Comparison of ENCODE assay signal across 24 cellular contexts in the genomic region with DNA sequence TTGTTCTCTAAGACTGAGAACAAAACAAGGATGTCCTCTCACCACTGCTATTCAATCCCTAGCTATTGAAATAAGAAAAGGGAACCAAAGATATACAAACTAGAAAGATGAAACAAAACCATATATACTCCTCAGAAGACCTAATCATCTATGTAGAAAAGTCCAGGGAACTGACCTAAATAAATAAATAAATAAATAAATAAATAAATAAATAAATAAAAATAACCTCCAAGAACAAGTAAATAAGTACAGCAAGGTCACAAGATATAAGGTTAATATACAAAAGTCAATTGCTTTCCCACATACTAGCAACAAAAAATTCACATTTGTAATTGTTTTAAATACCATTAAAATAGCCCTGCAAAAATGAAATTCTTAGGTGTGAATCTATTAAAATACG. TPM values are rescaled to one million over a fixed set of nuclear protein-coding genes. Genes with fewer than 3 reads are reported as not detected.
A peak's percentile ranks its signal among the peaks of the same experiment; 100 is the strongest.
DNase-seq lines count a peak whose midpoint lies in the region; ATAC-seq, FAIRE-seq and TF ChIP-seq lines count a peak whose summit lies in the region.
"Had no signal": no experiment of that assay in that cellular context is flagged by ENCODE, and none has a peak within 500 bp of the region (broad histone marks: within the 10 kb centered on the region; RNA-seq: fewer than 3 reads in every experiment).

No MANE protein-coding gene starts in this region.

- CTCF ChIA-PET in HEK293 (lab: Yijun Ruan, JAX): no interaction called here

- DNase-seq in frontal cortex (ENCODE audit: low spot score in 2 of 2): no peak
- no peak for DNase-seq in stimulated activated effector memory CD8-positive, alpha-beta T cell treated with anti-CD3 and anti-CD28 coated beads, Interleukin-12 subunit alpha, Interleukin-12 subunit beta, amount 100 ng/mL, for 72 hours (ENCODE audit: low spot score in 2 of 2)
- DNase-seq in SK-N-DZ (ENCODE audit: low spot score): no peak
- DNase-seq: AML-193; Caco-2; Calu3; CD4-positive, alpha-beta T cell; CD8-positive, alpha-beta T cell; DMS 273 treated with DMSO at 0.1 percent for 48 hours; DMS153; DMS53; DMS79; DND-41; EL; GDM1 had no signal

- 0 out of 2 replicates have a peak, but pooled peaks cover 2% of the 10 kb centered on the region for H3K4me1 ChIP-seq in HEK293 (ENCODE audit: control insufficient read depth, insufficient read depth, low read length)
- H3K4me1 ChIP-seq: BLaER1 treated with 17β-estradiol and CSF1 and Interleukin-3, amounts not matched to agents 10 nM and 100 nM had no signal

- no peak overlapping the region for H3K4me3 Mint-ChIP-seq in stimulated activated effector memory CD8-positive, alpha-beta T cell treated with anti-CD3 and anti-CD28 coated beads, Interleukin-12 subunit alpha, Interleukin-12 subunit beta, amount 100 ng/mL, for 72 hours
- H3K4me3 Mint-ChIP-seq: B cell; CD4-positive, alpha-beta T cell; CD8-positive, alpha-beta T cell had no signal

- H3K9me3 ChIP-seq in HEK293 (ENCODE audit: control insufficient read depth, insufficient read depth, low read depth, low read length): no peaks in the 10 kb centered on the region
- H3K9me3 ChIP-seq: Caco-2 had no signal

- TF ChIP-seq CTCF in HEK293 (tag by site-specific recombination; IDR thresholded peaks at IDR 0.05): no peak

- H3K27ac Mint-ChIP-seq in stimulated activated effector memory CD8-positive, alpha-beta T cell treated with anti-CD3 and anti-CD28 coated beads, Interleukin-12 subunit alpha, Interleukin-12 subunit beta, amount 100 ng/mL, for 72 hours: no peak overlapping the region
- H3K27ac Mint-ChIP-seq: B cell; CD4-positive, alpha-beta T cell; CD8-positive, alpha-beta T cell had no signal

- POLR2A ChIA-PET in HEK293 (lab: Yijun Ruan, JAX): no interaction called here

- no peaks in the 10 kb centered on the region for H3K4me1 Mint-ChIP-seq in stimulated activated effector memory CD8-positive, alpha-beta T cell treated with anti-CD3 and anti-CD28 coated beads, Interleukin-12 subunit alpha, Interleukin-12 subunit beta, amount 100 ng/mL, for 72 hours
- H3K4me1 Mint-ChIP-seq: B cell had no signal

- no peaks in the 10 kb centered on the region for H3K36me3 Mint-ChIP-seq in stimulated activated effector memory CD8-positive, alpha-beta T cell treated with anti-CD3 and anti-CD28 coated beads, Interleukin-12 subunit alpha, Interleukin-12 subunit beta, amount 100 ng/mL, for 72 hours

- H3K27ac ChIP-seq in HEK293 (ENCODE audit: extremely low read depth, low read depth, low read length): no peak overlapping the region
- H3K27ac ChIP-seq: 22Rv1; BLaER1 treated with 17β-estradiol and CSF1 and Interleukin-3, amounts not matched to agents 10 nM and 100 nM; C4-2B had no signal

- H3K36me3 ChIP-seq in HEK293 (ENCODE audit: control insufficient read depth in 2 of 2, insufficient read depth in 1 of 2, low read length in 2 of 2): no peaks in the 10 kb centered on the region
- H3K36me3 ChIP-seq: BLaER1 treated with 17β-estradiol and CSF1 and Interleukin-3, amounts not matched to agents 10 nM and 100 nM had no signal

- ATAC-seq in stimulated activated effector memory CD8-positive, alpha-beta T cell treated with anti-CD3 and anti-CD28 coated beads, Interleukin-12 subunit alpha, Interleukin-12 subunit beta, amount 100 ng/mL, for 72 hours: no peak
- ATAC-seq: CD8-positive, alpha-beta T cell; GM12878 had no signal

- H3K4me3 ChIP-seq in HEK293 (ENCODE audit: low read depth, low read length): no peak overlapping the region
- H3K4me3 ChIP-seq: BLaER1 treated with 17β-estradiol and CSF1 and Interleukin-3, amounts not matched to agents 10 nM and 100 nM; GM12878 had no signal

- FAIRE-seq in A204.1 (lab: Jason Lieb, UNC) (peak; percentile 73), frontal cortex (lab: Jason Lieb, UNC) (peak; percentile 51)
- FAIRE-seq: GM12878, GM12892, GM18507 had no signal

- peaks cover 3% of the 10 kb centered on the region for H3K9me3 Mint-ChIP-seq in stimulated activated effector memory CD8-positive, alpha-beta T cell treated with anti-CD3 and anti-CD28 coated beads, Interleukin-12 subunit alpha, Interleukin-12 subunit beta, amount 100 ng/mL, for 72 hours
- H3K9me3 Mint-ChIP-seq: CD4-positive, alpha-beta T cell; CD8-positive, alpha-beta T cell had no signal

TF ChIP-seq in HEK293, 187 proteins besides CTCF, POLR2A, EP300 and RAD21 (continues in another document):
- no peak for TF ChIP-seq ZNF473 (tag by site-specific recombination; IDR thresholded peaks at IDR 0.05)
- no peak for TF ChIP-seq ZNF660 (tag by site-specific recombination; IDR thresholded peaks at IDR 0.05)
- TF ChIP-seq ZFP41 (tag by site-specific recombination; IDR thresholded peaks at IDR 0.05; ENCODE audit: borderline replicate concordance): no peak
- TF ChIP-seq HOXA7 (CRISPR knock-in tag; IDR thresholded peaks at IDR 0.05; ENCODE audit: borderline replicate concordance): no peak
- 0 out of 2 replicates have a peak, but pooled peaks have one; percentile 41 for TF ChIP-seq KLF7 (tag by site-specific recombination; IDR thresholded peaks at IDR 0.05; ENCODE audit: borderline replicate concordance)
- TF ChIP-seq ZNF274 (IDR thresholded peaks at IDR 0.05; ENCODE audit: low read length): no peak
- TF ChIP-seq ZNF274 (tag by site-specific recombination; IDR thresholded peaks at IDR 0.05; ENCODE audit: borderline replicate concordance): no peak
- TF ChIP-seq, protein P1, sequence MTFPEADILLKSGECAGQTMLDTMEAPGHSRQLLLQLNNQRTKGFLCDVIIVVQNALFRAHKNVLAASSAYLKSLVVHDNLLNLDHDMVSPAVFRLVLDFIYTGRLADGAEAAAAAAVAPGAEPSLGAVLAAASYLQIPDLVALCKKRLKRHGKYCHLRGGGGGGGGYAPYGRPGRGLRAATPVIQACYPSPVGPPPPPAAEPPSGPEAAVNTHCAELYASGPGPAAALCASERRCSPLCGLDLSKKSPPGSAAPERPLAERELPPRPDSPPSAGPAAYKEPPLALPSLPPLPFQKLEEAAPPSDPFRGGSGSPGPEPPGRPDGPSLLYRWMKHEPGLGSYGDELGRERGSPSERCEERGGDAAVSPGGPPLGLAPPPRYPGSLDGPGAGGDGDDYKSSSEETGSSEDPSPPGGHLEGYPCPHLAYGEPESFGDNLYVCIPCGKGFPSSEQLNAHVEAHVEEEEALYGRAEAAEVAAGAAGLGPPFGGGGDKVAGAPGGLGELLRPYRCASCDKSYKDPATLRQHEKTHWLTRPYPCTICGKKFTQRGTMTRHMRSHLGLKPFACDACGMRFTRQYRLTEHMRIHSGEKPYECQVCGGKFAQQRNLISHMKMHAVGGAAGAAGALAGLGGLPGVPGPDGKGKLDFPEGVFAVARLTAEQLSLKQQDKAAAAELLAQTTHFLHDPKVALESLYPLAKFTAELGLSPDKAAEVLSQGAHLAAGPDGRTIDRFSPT (tag by site-specific recombination; IDR thresholded peaks at IDR 0.05): no peak
- TF ChIP-seq, protein P2, sequence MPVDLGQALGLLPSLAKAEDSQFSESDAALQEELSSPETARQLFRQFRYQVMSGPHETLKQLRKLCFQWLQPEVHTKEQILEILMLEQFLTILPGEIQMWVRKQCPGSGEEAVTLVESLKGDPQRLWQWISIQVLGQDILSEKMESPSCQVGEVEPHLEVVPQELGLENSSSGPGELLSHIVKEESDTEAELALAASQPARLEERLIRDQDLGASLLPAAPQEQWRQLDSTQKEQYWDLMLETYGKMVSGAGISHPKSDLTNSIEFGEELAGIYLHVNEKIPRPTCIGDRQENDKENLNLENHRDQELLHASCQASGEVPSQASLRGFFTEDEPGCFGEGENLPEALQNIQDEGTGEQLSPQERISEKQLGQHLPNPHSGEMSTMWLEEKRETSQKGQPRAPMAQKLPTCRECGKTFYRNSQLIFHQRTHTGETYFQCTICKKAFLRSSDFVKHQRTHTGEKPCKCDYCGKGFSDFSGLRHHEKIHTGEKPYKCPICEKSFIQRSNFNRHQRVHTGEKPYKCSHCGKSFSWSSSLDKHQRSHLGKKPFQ (tag by site-specific recombination; IDR thresholded peaks at IDR 0.05): peak; percentile 41; the same call in 1 of the 2 replicates
- 0 out of 2 replicates have a peak, but pooled peaks have one; percentile 28 for TF ChIP-seq ZNF514 (tag by site-specific recombination; IDR thresholded peaks at IDR 0.05)
- 0 out of 2 replicates have a peak, but pooled peaks have one; percentile 37 for TF ChIP-seq ZNF610 (tag by site-specific recombination; IDR thresholded peaks at IDR 0.05; ENCODE audit: borderline replicate concordance)
- TF ChIP-seq KLF8 (tag by site-specific recombination; IDR thresholded peaks at IDR 0.05): no peak
- peak; percentile 34; the same call in 1 of the 2 replicates for TF ChIP-seq ZFP3 (tag by site-specific recombination; IDR thresholded peaks at IDR 0.05; ENCODE audit: low read depth)
- TF ChIP-seq, protein P3, sequence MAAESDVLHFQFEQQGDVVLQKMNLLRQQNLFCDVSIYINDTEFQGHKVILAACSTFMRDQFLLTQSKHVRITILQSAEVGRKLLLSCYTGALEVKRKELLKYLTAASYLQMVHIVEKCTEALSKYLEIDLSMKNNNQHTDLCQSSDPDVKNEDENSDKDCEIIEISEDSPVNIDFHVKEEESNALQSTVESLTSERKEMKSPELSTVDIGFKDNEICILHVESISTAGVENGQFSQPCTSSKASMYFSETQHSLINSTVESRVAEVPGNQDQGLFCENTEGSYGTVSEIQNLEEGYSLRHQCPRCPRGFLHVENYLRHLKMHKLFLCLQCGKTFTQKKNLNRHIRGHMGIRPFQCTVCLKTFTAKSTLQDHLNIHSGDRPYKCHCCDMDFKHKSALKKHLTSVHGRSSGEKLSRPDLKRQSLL (tag by site-specific recombination; IDR thresholded peaks at IDR 0.05): no peak
- peak; percentile 94 for TF ChIP-seq ZNF140 (tag by site-specific recombination; IDR thresholded peaks at IDR 0.05)
- peak; percentile 98 for TF ChIP-seq ZNF202 (tag by site-specific recombination; IDR thresholded peaks at IDR 0.05; ENCODE audit: borderline replicate concordance)
- TF ChIP-seq ZNF426 (tag by site-specific recombination; IDR thresholded peaks at IDR 0.05): peak; percentile 98
- TF ChIP-seq ZNF558 (tag by site-specific recombination; IDR thresholded peaks at IDR 0.05): peak; percentile 59; the same call in 1 of the 2 replicates

RNA-seq across cellular contexts. Expression of a gene that starts 54.6 kb away (rescaled TPM):
- total RNA-seq in frontal cortex: 11.8 TPM
- polyA plus RNA-seq in SK-N-DZ (2014; cell fraction: cytosol; rRNA removed): 4.6 and 5.8 TPM in 2 replicates
- polyA plus RNA-seq in SK-N-DZ (2014; cell fraction: nucleus; rRNA removed): 1.6 and 1.8 TPM in 2 replicates
